Comparison of ENCODE assay signal across 1 cellular context in the genomic region with DNA sequence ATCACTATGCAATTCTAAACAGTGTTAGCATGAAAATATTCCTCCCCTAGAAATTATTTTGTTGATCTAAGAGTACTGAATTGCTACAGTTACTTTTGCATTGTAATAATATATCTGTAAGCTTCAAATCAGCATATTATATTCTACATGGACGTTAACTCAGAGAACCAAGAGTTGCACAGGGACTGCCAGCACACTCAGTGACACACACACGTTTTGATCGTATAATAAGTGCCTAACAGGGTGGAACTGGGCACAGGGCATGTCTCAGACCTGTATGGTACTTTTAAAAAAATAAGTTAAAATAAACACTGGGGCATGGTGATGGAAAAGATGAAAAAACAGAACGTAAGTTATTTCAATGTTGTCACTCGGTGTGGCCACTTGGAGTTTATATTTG.
TF ChIP-seq lines count a peak whose summit lies in the region.

No MANE protein-coding gene starts in this region.

TF ChIP-seq in IMR-90, 13 proteins besides CTCF, POLR2A, EP300 and RAD21:
- TF ChIP-seq SMC3 (IDR thresholded peaks at IDR 0.05; ENCODE audit: low read depth, low read length) (no peak), RFX5 (IDR thresholded peaks at IDR 0.05; ENCODE audit: low read depth, low read length) (no peak), NFE2L2 (IDR thresholded peaks at IDR 0.05; ENCODE audit: low read depth, low read length) (no peak)
